ENCODE assay signal across 9 cellular contexts in the genomic region with DNA sequence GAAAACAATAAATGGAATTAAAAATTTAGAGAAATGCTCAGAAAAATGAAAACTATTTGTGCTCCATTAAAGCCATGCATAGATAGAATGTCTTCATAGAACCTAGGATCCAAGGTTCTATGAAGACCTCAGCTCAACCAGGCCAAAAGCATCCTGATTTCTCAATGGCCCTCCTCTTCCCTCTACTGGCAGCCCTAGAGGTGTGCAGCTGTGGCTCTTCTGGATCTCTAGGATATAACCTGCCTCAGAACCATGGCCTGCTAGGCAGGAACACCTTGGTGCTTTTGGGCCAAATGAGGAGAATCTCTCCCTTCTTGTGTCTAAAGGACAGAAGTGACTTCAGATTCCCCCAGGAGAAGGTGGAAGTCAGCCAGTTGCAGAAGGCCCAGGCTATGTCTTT. TPM values are rescaled to one million over a fixed set of nuclear protein-coding genes. Genes with fewer than 3 reads are reported as not detected.
DNase-seq lines count a peak whose midpoint lies in the region; ATAC-seq, FAIRE-seq and TF ChIP-seq lines count a peak whose summit lies in the region.
"Had no signal": no experiment of that assay in that cellular context is flagged by ENCODE, and none has a peak within 500 bp of the region (broad histone marks: within the 10 kb centered on the region; RNA-seq: fewer than 3 reads in every experiment).

No MANE protein-coding gene starts in this region.

- TF ChIP-seq CTCF in GM12875 (IDR thresholded peaks at IDR 0.05; ENCODE audit: borderline replicate concordance, insufficient read depth, low read depth, low read length) (peak; percentile 78), mesothelial cell of epicardium (IDR thresholded peaks at IDR 0.05; ENCODE audit: unreplicated experiment) (peak; percentile 29)

- peaks cover 12% of the 10 kb centered on the region for H3K4me1 Mint-ChIP-seq in mesothelial cell of epicardium

- peaks cover 3% of the 10 kb centered on the region for H3K9me3 Mint-ChIP-seq in mesothelial cell of epicardium

- no peak for TF ChIP-seq POLR2A in GM12892 (IDR thresholded peaks at IDR 0.05; ENCODE audit: low read depth, low read length)

- H3K27me3 Mint-ChIP-seq in mesothelial cell of epicardium (ENCODE audit: low read depth) = no peaks in the 10 kb centered on the region

- no peak overlapping the region for H3K4me3 Mint-ChIP-seq in mesothelial cell of epicardium

- no peak overlapping the region for H3K4me3 ChIP-seq in GM12875 (ENCODE audit: low read depth, low read length)

- FAIRE-seq in GM12892 (lab: Jason Lieb, UNC) = no peak
- FAIRE-seq: endometrium had no signal

- H3K27ac Mint-ChIP-seq in mesothelial cell of epicardium = no peak overlapping the region

- DNase-seq in AG08396 (ENCODE audit: low spot score) (peak; percentile 48), NCI-H69 (lab: John Stamatoyannopoulos, UW) (peak; percentile 20), mesothelial cell of epicardium (ENCODE audit: low spot score in 2 of 2, unreplicated experiment in 2 of 2) (no peak), GM12892 (ENCODE audit: insufficient read length) (no peak)
- DNase-seq in central memory CD4-positive, alpha-beta T cell = peak; percentile 31
- DNase-seq in effector CD8-positive, alpha-beta T cell (lab: John Stamatoyannopoulos, UW) = no peak

- peak; percentile 86 for ATAC-seq in HG02798 (IDR thresholded peaks at IDR 0.05; ENCODE audit: poor library complexity, unreplicated experiment)

- peaks cover 9% of the 10 kb centered on the region for H3K36me3 Mint-ChIP-seq in mesothelial cell of epicardium

RNA-seq across cellular contexts. Expression of gene IFNA1, which starts 15.1 kb away (rescaled TPM):
- not detected in 3 replicates for total RNA-seq in mesothelial cell of epicardium
- not detected for polyA plus RNA-seq in GM12892 (2012; ENCODE audit: missing spikeins)

RNA-seq across cellular contexts. Expression of gene IFNE, which starts 26.8 kb away (rescaled TPM):
- total RNA-seq in mesothelial cell of epicardium = 1.6 to 2.0 TPM (median 1.7 TPM) in 3 replicates
- not detected for polyA plus RNA-seq in GM12892 (2012; ENCODE audit: missing spikeins)

RNA-seq across cellular contexts. Expression of gene IFNA8, which starts 46.4 kb away (rescaled TPM):
- total RNA-seq in mesothelial cell of epicardium = not detected in 3 replicates
- not detected for polyA plus RNA-seq in GM12892 (2012; ENCODE audit: missing spikeins)

Comparison
In these comparisons a context has a peak if more than half of its experiments do, and no peak if none do; other contexts are left out.
1. DNase-seq: peak in AG08396 (single experiment), NCI-H69 (single experiment) and central memory CD4-positive, alpha-beta T cell (single experiment); none in mesothelial cell of epicardium (0 of 2), effector CD8-positive, alpha-beta T cell (single experiment) and GM12892 (single experiment).